Comparison of ENCODE assay signal across 19 cellular contexts in genomic region chr1:97740891-97741290, GRCh38.
DNase-seq lines count a peak whose midpoint lies in the region; ATAC-seq and TF ChIP-seq lines count a peak whose summit lies in the region.
"Had no signal": no experiment of that assay in that cellular context is flagged by ENCODE, and none has a peak within 500 bp of the region (broad histone marks: within the 10 kb centered on the region; RNA-seq: fewer than 3 reads in every experiment).

No MANE protein-coding gene starts in this region.

- H3K9me3 Mint-ChIP-seq in HFFc6 (no peaks in the 10 kb centered on the region), WTC11 (no peaks in the 10 kb centered on the region)
- H3K9me3 Mint-ChIP-seq: CD4-positive, alpha-beta T cell; IgD-negative memory B cell had no signal

- no peak overlapping the region for H3K56ac ChIP-seq in mesendoderm (ENCODE audit: low read length)

- no peak overlapping the region for H2BK120ac ChIP-seq in mesendoderm (ENCODE audit: low read depth, low read length)

- no peak overlapping the region for H3K4me2 ChIP-seq in mesendoderm (ENCODE audit: low read length)

- no peaks in the 10 kb centered on the region for H3K9me3 ChIP-seq in SJCRH30 (replicated peaks)
- H3K9me3 ChIP-seq: BE2C had no signal

- H3K79me1 ChIP-seq in mesendoderm (ENCODE audit: low read length) = no peaks in the 10 kb centered on the region

- H3K4me3 Mint-ChIP-seq in HFFc6 (no peak overlapping the region), WTC11 (no peak overlapping the region)
- H3K4me3 Mint-ChIP-seq: CD4-positive, alpha-beta T cell; IgD-negative memory B cell had no signal

- WGBS in mesendoderm (ENCODE audit: extremely low coverage, insufficient coverage, low lambda C conversion rate) = no CpG with 5 or more reads among the region's 1 CpG

- peaks cover 3% of the 10 kb centered on the region for H3K4me1 ChIP-seq in mesendoderm (ENCODE audit: control insufficient read depth, low read depth, low read length)
- no peaks in the 10 kb centered on the region for H3K4me1 ChIP-seq in SJCRH30

- no peak overlapping the region for H3K4ac ChIP-seq in mesendoderm (ENCODE audit: low read depth, low read length)

- H4K5ac ChIP-seq in mesendoderm (ENCODE audit: low read length) = no peak overlapping the region

- no peaks in the 10 kb centered on the region for H3K36me3 ChIP-seq in mesendoderm (ENCODE audit: control insufficient read depth, insufficient read depth, low read length)
- no peaks in the 10 kb centered on the region for H3K36me3 ChIP-seq in SJCRH30
- H3K36me3 ChIP-seq: BE2C had no signal

- H3K27ac ChIP-seq in mesendoderm (ENCODE audit: low read depth, low read length) = no peak overlapping the region
- H3K27ac ChIP-seq in SJCRH30 = no peak overlapping the region

- peak; percentile 62 for ATAC-seq in WTC11
- no peak for ATAC-seq in GM21515 (IDR thresholded peaks at IDR 0.05; ENCODE audit: unreplicated experiment)
- ATAC-seq: GM12878 had no signal

- H3K27me3 Mint-ChIP-seq in HFFc6 (ENCODE audit: insufficient read depth) (no peaks in the 10 kb centered on the region), WTC11 (ENCODE audit: low read depth) (no peaks in the 10 kb centered on the region; the same call in 1 of the 2 replicates)
- H3K27me3 Mint-ChIP-seq: CD4-positive, alpha-beta T cell; IgD-negative memory B cell had no signal

- no peak overlapping the region for H3K18ac ChIP-seq in mesendoderm (ENCODE audit: low read length)

- no peak for DNase-seq in HFFc6
- DNase-seq in WTC11 (ENCODE audit: low spot score) = no peak
- DNase-seq in mesendoderm = peak; percentile 18
- peak; percentile 21 for DNase-seq in retina
- no peak for DNase-seq in ureter (ENCODE audit: low spot score)
- no peak for DNase-seq in NCI-H2029 treated with DMSO at 0.1 percent for 48 hours (lab: John Stamatoyannopoulos, UW)
- DNase-seq in SJCRH30 = no peak
- DNase-seq: ACHN; BE2C; C1 segment of cervical spinal cord; CD4-positive, alpha-beta T cell; DMS153; DMS79; GDM1; HCEC 1CT; KBM-7 had no signal

- peaks cover 13% of the 10 kb centered on the region; the same call in 1 of the 2 replicates for H3K36me3 Mint-ChIP-seq in HFFc6 (ENCODE audit: low read depth)
- no peaks in the 10 kb centered on the region for H3K36me3 Mint-ChIP-seq in WTC11
- H3K36me3 Mint-ChIP-seq: IgD-negative memory B cell had no signal

- H2AK5ac ChIP-seq in mesendoderm (ENCODE audit: low read length) = no peak overlapping the region

- H3K27ac Mint-ChIP-seq in HFFc6 (peak overlapping the region; percentile 37; the same call in 1 of the 2 replicates), WTC11 (no peak overlapping the region)
- H3K27ac Mint-ChIP-seq: CD4-positive, alpha-beta T cell had no signal

- H3K4me3 ChIP-seq in mesendoderm (ENCODE audit: low read length) (no peak overlapping the region), SJCRH30 (no peak overlapping the region)
- H3K4me3 ChIP-seq: GM12878 had no signal

- H3K27me3 ChIP-seq in mesendoderm (ENCODE audit: insufficient read depth, low read length, poor library complexity) (no peaks in the 10 kb centered on the region), SJCRH30 (no peaks in the 10 kb centered on the region)
- H3K27me3 ChIP-seq: BE2C had no signal

- H3K23ac ChIP-seq in mesendoderm (ENCODE audit: low read length) = no peak overlapping the region

- TF ChIP-seq CTCF in HFFc6 (IDR thresholded peaks at IDR 0.05) = no peak
- no peak for TF ChIP-seq CTCF in WTC11 (IDR thresholded peaks at IDR 0.05)

- H2BK15ac ChIP-seq in mesendoderm (replicated peaks; ENCODE audit: low read depth) = no peak overlapping the region

- no peak overlapping the region for H4K8ac ChIP-seq in mesendoderm (ENCODE audit: low read depth, low read length)

- no peak overlapping the region for H2BK5ac ChIP-seq in mesendoderm (ENCODE audit: low read length)

- POLR2A ChIA-PET in WTC11 (lab: Charles Lee) = no interaction called here

- H3K9ac ChIP-seq in mesendoderm (ENCODE audit: low read length) = no peak overlapping the region

- H3K79me2 ChIP-seq in mesendoderm (ENCODE audit: control insufficient read depth, insufficient read depth, low read length) = no peaks in the 10 kb centered on the region

- H3K4me1 Mint-ChIP-seq in HFFc6 (ENCODE audit: low read depth) (peaks cover 58% of the 10 kb centered on the region), WTC11 (peaks cover 13% of the 10 kb centered on the region)

- CTCF ChIA-PET in WTC11 (lab: Charles Lee) = no interaction called here

TF ChIP-seq in WTC11, 78 proteins besides CTCF, POLR2A, EP300 and RAD21 (continues in another document):
- no peak for TF ChIP-seq ZNF317 (CRISPR knock-in tag; IDR thresholded peaks at IDR 0.05; ENCODE audit: borderline replicate concordance, low read depth)
- TF ChIP-seq NR3C1 (CRISPR knock-in tag; conservative IDR thresholded peaks at IDR 0.05; ENCODE audit: low read depth) = no peak
- TF ChIP-seq, protein P1, sequence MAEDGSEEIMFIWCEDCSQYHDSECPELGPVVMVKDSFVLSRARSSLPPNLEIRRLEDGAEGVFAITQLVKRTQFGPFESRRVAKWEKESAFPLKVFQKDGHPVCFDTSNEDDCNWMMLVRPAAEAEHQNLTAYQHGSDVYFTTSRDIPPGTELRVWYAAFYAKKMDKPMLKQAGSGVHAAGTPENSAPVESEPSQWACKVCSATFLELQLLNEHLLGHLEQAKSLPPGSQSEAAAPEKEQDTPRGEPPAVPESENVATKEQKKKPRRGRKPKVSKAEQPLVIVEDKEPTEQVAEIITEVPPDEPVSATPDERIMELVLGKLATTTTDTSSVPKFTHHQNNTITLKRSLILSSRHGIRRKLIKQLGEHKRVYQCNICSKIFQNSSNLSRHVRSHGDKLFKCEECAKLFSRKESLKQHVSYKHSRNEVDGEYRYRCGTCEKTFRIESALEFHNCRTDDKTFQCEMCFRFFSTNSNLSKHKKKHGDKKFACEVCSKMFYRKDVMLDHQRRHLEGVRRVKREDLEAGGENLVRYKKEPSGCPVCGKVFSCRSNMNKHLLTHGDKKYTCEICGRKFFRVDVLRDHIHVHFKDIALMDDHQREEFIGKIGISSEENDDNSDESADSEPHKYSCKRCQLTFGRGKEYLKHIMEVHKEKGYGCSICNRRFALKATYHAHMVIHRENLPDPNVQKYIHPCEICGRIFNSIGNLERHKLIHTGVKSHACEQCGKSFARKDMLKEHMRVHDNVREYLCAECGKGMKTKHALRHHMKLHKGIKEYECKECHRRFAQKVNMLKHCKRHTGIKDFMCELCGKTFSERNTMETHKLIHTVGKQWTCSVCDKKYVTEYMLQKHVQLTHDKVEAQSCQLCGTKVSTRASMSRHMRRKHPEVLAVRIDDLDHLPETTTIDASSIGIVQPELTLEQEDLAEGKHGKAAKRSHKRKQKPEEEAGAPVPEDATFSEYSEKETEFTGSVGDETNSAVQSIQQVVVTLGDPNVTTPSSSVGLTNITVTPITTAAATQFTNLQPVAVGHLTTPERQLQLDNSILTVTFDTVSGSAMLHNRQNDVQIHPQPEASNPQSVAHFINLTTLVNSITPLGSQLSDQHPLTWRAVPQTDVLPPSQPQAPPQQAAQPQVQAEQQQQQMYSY (CRISPR knock-in tag; IDR thresholded peaks at IDR 0.05) = no peak
- no peak for TF ChIP-seq GTF2I (CRISPR knock-in tag; conservative IDR thresholded peaks at IDR 0.05)
- TF ChIP-seq, protein P2, sequence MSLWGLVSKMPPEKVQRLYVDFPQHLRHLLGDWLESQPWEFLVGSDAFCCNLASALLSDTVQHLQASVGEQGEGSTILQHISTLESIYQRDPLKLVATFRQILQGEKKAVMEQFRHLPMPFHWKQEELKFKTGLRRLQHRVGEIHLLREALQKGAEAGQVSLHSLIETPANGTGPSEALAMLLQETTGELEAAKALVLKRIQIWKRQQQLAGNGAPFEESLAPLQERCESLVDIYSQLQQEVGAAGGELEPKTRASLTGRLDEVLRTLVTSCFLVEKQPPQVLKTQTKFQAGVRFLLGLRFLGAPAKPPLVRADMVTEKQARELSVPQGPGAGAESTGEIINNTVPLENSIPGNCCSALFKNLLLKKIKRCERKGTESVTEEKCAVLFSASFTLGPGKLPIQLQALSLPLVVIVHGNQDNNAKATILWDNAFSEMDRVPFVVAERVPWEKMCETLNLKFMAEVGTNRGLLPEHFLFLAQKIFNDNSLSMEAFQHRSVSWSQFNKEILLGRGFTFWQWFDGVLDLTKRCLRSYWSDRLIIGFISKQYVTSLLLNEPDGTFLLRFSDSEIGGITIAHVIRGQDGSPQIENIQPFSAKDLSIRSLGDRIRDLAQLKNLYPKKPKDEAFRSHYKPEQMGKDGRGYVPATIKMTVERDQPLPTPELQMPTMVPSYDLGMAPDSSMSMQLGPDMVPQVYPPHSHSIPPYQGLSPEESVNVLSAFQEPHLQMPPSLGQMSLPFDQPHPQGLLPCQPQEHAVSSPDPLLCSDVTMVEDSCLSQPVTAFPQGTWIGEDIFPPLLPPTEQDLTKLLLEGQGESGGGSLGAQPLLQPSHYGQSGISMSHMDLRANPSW (CRISPR knock-in tag; conservative IDR thresholded peaks at IDR 0.05; ENCODE audit: low read depth) = no peak
- no peak for TF ChIP-seq ZNF671 (CRISPR knock-in tag; IDR thresholded peaks at IDR 0.05)
- TF ChIP-seq SMAD3 (CRISPR knock-in tag; IDR thresholded peaks at IDR 0.05; ENCODE audit: borderline replicate concordance) = no peak
- TF ChIP-seq GABPB1 (CRISPR knock-in tag; IDR thresholded peaks at IDR 0.05) = no peak
- no peak for TF ChIP-seq ZMAT4 (CRISPR knock-in tag; IDR thresholded peaks at IDR 0.05)

Comparison
In these comparisons a context has a peak if more than half of its experiments do, and no peak if none do; other contexts are left out.
1. DNase-seq: peak in mesendoderm (single experiment) and retina (single experiment); none in HFFc6 (single experiment), WTC11 (single experiment), ureter (single experiment), NCI-H2029 treated with DMSO at 0.1 percent for 48 hours (single experiment) and SJCRH30 (0 of 2).